In genomic region chr5:173745123-173745522, GRCh38 we compare ENCODE assay signal across 9 cellular contexts.
DNase-seq lines count a peak whose midpoint lies in the region; ATAC-seq lines count a peak whose summit lies in the region.
"Had no signal": no experiment of that assay in that cellular context is flagged by ENCODE, and none has a peak within 500 bp of the region (broad histone marks: within the 10 kb centered on the region; RNA-seq: fewer than 3 reads in every experiment).

No MANE protein-coding gene starts in this region.

- no peaks in the 10 kb centered on the region; the same call in 1 of the 2 replicates for H3K36me3 ChIP-seq in ES-I3 (ENCODE audit: insufficient read depth, low read length)

- H3K27ac Mint-ChIP-seq in IgD-negative memory B cell = peak overlapping the region; percentile 71 to 97 (median 88)
- no peak overlapping the region for H3K27ac Mint-ChIP-seq in effector memory CD8-positive, alpha-beta T cell

- H3K27me3 Mint-ChIP-seq in IgD-negative memory B cell = no peaks in the 10 kb centered on the region
- H3K27me3 Mint-ChIP-seq in effector memory CD8-positive, alpha-beta T cell = peaks cover 7% of the 10 kb centered on the region in 2 donors

- peaks cover 42 to 46% (median 44%) of the 10 kb centered on the region in 3 donors for H3K4me1 Mint-ChIP-seq in IgD-negative memory B cell
- H3K4me1 Mint-ChIP-seq in effector memory CD8-positive, alpha-beta T cell (ENCODE audit: low read depth in 2 of 2) = peaks cover 0 to 3% of the 10 kb centered on the region in 2 donors

- no peak for DNase-seq in effector memory CD8-positive, alpha-beta T cell
- DNase-seq in cerebellar cortex (ENCODE audit: low spot score) (no peak), Right ventricle myocardium inferior (ENCODE audit: missing footprints) (no peak)
- DNase-seq in activated CD4-positive, alpha-beta T cell treated with anti-CD3 and anti-CD28 coated beads for 1 hour = no peak
- no peak for DNase-seq in stimulated activated naive CD4-positive, alpha-beta T cell (lab: John Stamatoyannopoulos, UW)
- DNase-seq: stimulated activated CD4-positive, alpha-beta T cell treated with anti-CD3 and anti-CD28 coated beads, Interleukin-12 subunit alpha, Interleukin-12 subunit beta, amount 100 ng/mL, for 4 hours had no signal

- peaks cover 1% of the 10 kb centered on the region for H3K36me3 Mint-ChIP-seq in IgD-negative memory B cell
- H3K36me3 Mint-ChIP-seq in effector memory CD8-positive, alpha-beta T cell (ENCODE audit: insufficient read depth) = no peaks in the 10 kb centered on the region

- H3K4me1 ChIP-seq in ES-I3 (ENCODE audit: insufficient read depth, low read length) = peaks cover 34% of the 10 kb centered on the region

- peak overlapping the region in 3 of 4 donors; percentile 10 to 54 (median 42) for H3K4me3 Mint-ChIP-seq in IgD-negative memory B cell
- H3K4me3 Mint-ChIP-seq in effector memory CD8-positive, alpha-beta T cell = no peak overlapping the region

- ATAC-seq in GM21390 (IDR thresholded peaks at IDR 0.05; ENCODE audit: unreplicated experiment) (peak; percentile 42), Right ventricle myocardium inferior (no peak)
- ATAC-seq in effector memory CD8-positive, alpha-beta T cell (replicated peaks) = peak; percentile 35

- no peaks in the 10 kb centered on the region for H3K9me3 ChIP-seq in ES-I3 (ENCODE audit: control insufficient read depth, insufficient read depth, low read length)

- 0 out of 2 replicates have a peak overlapping the region, but pooled peaks have one; percentile 0 for H3K9ac ChIP-seq in ES-I3 (ENCODE audit: low read depth, low read length)

- H3K9me3 Mint-ChIP-seq in IgD-negative memory B cell = peaks cover 0 to 2% (median 0%) of the 10 kb centered on the region in 3 donors
- no peaks in the 10 kb centered on the region for H3K9me3 Mint-ChIP-seq in effector memory CD8-positive, alpha-beta T cell

- intact Hi-C loops in Right ventricle myocardium inferior (cut with DNase I) = no loop called here

Comparison
In these comparisons a context has a peak if more than half of its experiments do, and no peak if none do; other contexts are left out.
1. H3K27ac Mint-ChIP-seq: peak in IgD-negative memory B cell (3 of 3); none in effector memory CD8-positive, alpha-beta T cell (0 of 2).
2. H3K4me3 Mint-ChIP-seq: peak in IgD-negative memory B cell (3 of 4); none in effector memory CD8-positive, alpha-beta T cell (0 of 2).